In genomic region chr1:182303778-182304177, GRCh38 we compare ENCODE assay signal across 13 cellular contexts.
DNase-seq lines count a peak whose midpoint lies in the region; ATAC-seq and TF ChIP-seq lines count a peak whose summit lies in the region.
"Had no signal": no experiment of that assay in that cellular context is flagged by ENCODE, and none has a peak within 500 bp of the region (broad histone marks: within the 10 kb centered on the region; RNA-seq: fewer than 3 reads in every experiment).

No MANE protein-coding gene starts in this region.

- no peak for TF ChIP-seq POLR2A in uterus (IDR thresholded peaks at IDR 0.05)

- H3K36me3 ChIP-seq in uterus (no peaks in the 10 kb centered on the region), PC-3 (ENCODE audit: low read depth, low read length) (no peaks in the 10 kb centered on the region)
- H3K36me3 ChIP-seq: heart right ventricle had no signal

- POLR2A ChIA-PET in PC-3 (lab: Charles Lee; ENCODE audit: unreplicated experiment), result no interaction called here

- CTCF ChIA-PET in PC-3 (lab: Charles Lee), result no interaction called here

- H4K20me1 ChIP-seq in PC-3 (ENCODE audit: low read length), result no peaks in the 10 kb centered on the region

- no peak overlapping the region for H3K4me2 ChIP-seq in PC-3 (ENCODE audit: low read length)

- H3K9me3 ChIP-seq in uterus, result no peaks in the 10 kb centered on the region
- no peaks in the 10 kb centered on the region for H3K9me3 ChIP-seq in PC-3 (ENCODE audit: low read length)

- no peaks in the 10 kb centered on the region for H3K79me2 ChIP-seq in PC-3 (ENCODE audit: low read length)

- H3K27ac ChIP-seq in uterus, result no peak overlapping the region
- no peak overlapping the region for H3K27ac ChIP-seq in PC-3 (ENCODE audit: low read length)
- H3K27ac ChIP-seq: GM23248 had no signal

- ATAC-seq in GM18909 (IDR thresholded peaks at IDR 0.05; ENCODE audit: poor library complexity, unreplicated experiment) (peak; percentile 80), GM21576 (IDR thresholded peaks at IDR 0.05; ENCODE audit: unreplicated experiment) (peak; percentile 84), HG03571 (IDR thresholded peaks at IDR 0.05; ENCODE audit: unreplicated experiment) (peak; percentile 51), HG03139 (IDR thresholded peaks at IDR 0.05; ENCODE audit: unreplicated experiment) (no peak), PC-3 (no peak)
- ATAC-seq: heart right ventricle; stimulated activated naive CD8-positive, alpha-beta T cell treated with anti-CD3 and anti-CD28 coated beads, Interleukin-15, Interleukin-2, amounts not matched to agents 100 U/mL and 50 U/mL, for 24 hours had no signal

- H3K9me2 ChIP-seq in PC-3 (replicated peaks; ENCODE audit: low read length), result no peaks in the 10 kb centered on the region

- no peaks in the 10 kb centered on the region for H3F3A ChIP-seq in PC-3 (ENCODE audit: low read length, unreplicated experiment)

- no peak overlapping the region for H3K9ac ChIP-seq in PC-3 (ENCODE audit: low read length)
- H3K9ac ChIP-seq: GM23248 had no signal

- TF ChIP-seq CTCF in uterus (IDR thresholded peaks at IDR 0.05) (no peak), PC-3 (conservative IDR thresholded peaks at IDR 0.05; ENCODE audit: low read depth, low read length) (no peak)

- H3K27me3 ChIP-seq in uterus (no peaks in the 10 kb centered on the region), PC-3 (ENCODE audit: low read length) (no peaks in the 10 kb centered on the region)
- H3K27me3 ChIP-seq: heart right ventricle had no signal

- no peak overlapping the region for H2AFZ ChIP-seq in PC-3 (ENCODE audit: low read length)
- H2AFZ ChIP-seq: GM23248 had no signal

- H3K4me3 ChIP-seq in uterus (no peak overlapping the region), PC-3 (ENCODE audit: low read length) (no peak overlapping the region)
- H3K4me3 ChIP-seq: GM23248, heart right ventricle, skin epidermis had no signal

- BruUV-seq in PC-3 (replicated peaks; lab: Mats Ljungman, UMichigan), result no TSS peak

- peak; percentile 66 for DNase-seq in medulla oblongata (ENCODE audit: extremely low spot score)
- no peak for DNase-seq in uterus
- no peak for DNase-seq in PC-3
- DNase-seq: DMS153; effector CD4-positive, alpha-beta T cell; GM23248; heart right ventricle; stimulated activated naive CD8-positive, alpha-beta T cell treated with anti-CD3 and anti-CD28 coated beads, Interleukin-15, Interleukin-2, amounts not matched to agents 100 U/mL and 50 U/mL, for 24 hours had no signal

- intact Hi-C loops in uterus (cut with DNase I; ENCODE audit: low total_unique reads), result no loop called here
- intact Hi-C loops in PC-3 (cut with micrococcal nuclease), result loop anchor here (5.0 kb wide), 1 partner anchor 89 kb away; the partner anchor contains the start of gene GLUL

- H3K4me1 ChIP-seq in uterus (no peaks in the 10 kb centered on the region), PC-3 (ENCODE audit: insufficient read depth, low read length) (no peaks in the 10 kb centered on the region)

Comparison
In these comparisons a context has a peak if more than half of its experiments do, and no peak if none do; other contexts are left out.
1. ATAC-seq: peak in GM18909 (single experiment), GM21576 (single experiment) and HG03571 (single experiment); none in HG03139 (single experiment) and PC-3 (single experiment).